Comparison of ENCODE assay signal across 1 cellular context in genomic region chr5:154373729-154374179, GRCh38.
TF ChIP-seq lines count a peak whose summit lies in the region.

No MANE protein-coding gene starts in this region.

TF ChIP-seq in K562, 482 proteins besides CTCF, POLR2A, EP300 and RAD21 (continued from another document and continues in another):
- TF ChIP-seq TCF15 (CRISPR knock-in tag; IDR thresholded peaks at IDR 0.05) (no peak), NBN (IDR thresholded peaks at IDR 0.05; ENCODE audit: low read depth) (peak; percentile 36; the same call in 1 of the 2 replicates), FOXM1 (IDR thresholded peaks at IDR 0.05; ENCODE audit: low read depth) (peak; percentile 88), FOXM1 (CRISPR knock-in tag; IDR thresholded peaks at IDR 0.05; ENCODE audit: low read depth) (no peak), VEZF1 (CRISPR knock-in tag; IDR thresholded peaks at IDR 0.05) (peak; percentile 55), IRF9 (tag; IDR thresholded peaks at IDR 0.05) (no peak), ZNF764 (CRISPR knock-in tag; IDR thresholded peaks at IDR 0.05; ENCODE audit: low read depth) (no peak), NR3C1 (CRISPR knock-in tag; IDR thresholded peaks at IDR 0.05) (no peak), STAT5A (IDR thresholded peaks at IDR 0.05; ENCODE audit: borderline replicate concordance, low read length) (peak; percentile 87), BCL6 (CRISPR knock-in tag; IDR thresholded peaks at IDR 0.05) (peak; percentile 21; the same call in 1 of the 2 replicates), HLTF (IDR thresholded peaks at IDR 0.05) (0 out of 2 replicates have a peak, but pooled peaks have one; percentile 54), TCF7L2 (IDR thresholded peaks at IDR 0.05; ENCODE audit: low read depth, low read length) (no peak), MAZ (CRISPR knock-in tag; conservative IDR thresholded peaks at IDR 0.05 in 1 of 2, IDR thresholded peaks at IDR 0.05 in 1 of 2) (0 out of 4 replicates have a peak, but pooled peaks of 1 of the 2 experiments have one; percentile 24), L3MBTL2 (IDR thresholded peaks at IDR 0.05) (no peak), NR2C2 (CRISPR knock-in tag; IDR thresholded peaks at IDR 0.05) (no peak), NR2C2 (tag; IDR thresholded peaks at IDR 0.05) (peak; percentile 47; the same call in 1 of the 2 replicates), HMGN3 (IDR thresholded peaks at IDR 0.05; ENCODE audit: borderline replicate concordance, extremely low read depth, insufficient read length, low read depth, low read length) (peak; percentile 23), TAF15 (IDR thresholded peaks at IDR 0.05; ENCODE audit: low read depth, low read length) (no peak), POLR2AphosphoS2 (IDR thresholded peaks at IDR 0.05; ENCODE audit: low read length) (no peak), ARID3A (IDR thresholded peaks at IDR 0.05; ENCODE audit: borderline replicate concordance, low read depth, low read length) (peak; percentile 52; the same call in 1 of the 2 replicates), MNT (conservative IDR thresholded peaks at IDR 0.05) (peak in 1 of 2 experiments; percentile 54; a peak in 1 of 4 replicates), GTF2F1 (IDR thresholded peaks at IDR 0.05; ENCODE audit: low read depth, low read length) (no peak), ZNF551 (CRISPR knock-in tag; IDR thresholded peaks at IDR 0.05) (no peak), ZMIZ1 (IDR thresholded peaks at IDR 0.05; ENCODE audit: low read depth in 2 of 2, low read length in 2 of 2) (peak in 1 of 2 experiments; percentile 86; a peak in 2 of 4 replicates)
- TF ChIP-seq, protein P1, sequence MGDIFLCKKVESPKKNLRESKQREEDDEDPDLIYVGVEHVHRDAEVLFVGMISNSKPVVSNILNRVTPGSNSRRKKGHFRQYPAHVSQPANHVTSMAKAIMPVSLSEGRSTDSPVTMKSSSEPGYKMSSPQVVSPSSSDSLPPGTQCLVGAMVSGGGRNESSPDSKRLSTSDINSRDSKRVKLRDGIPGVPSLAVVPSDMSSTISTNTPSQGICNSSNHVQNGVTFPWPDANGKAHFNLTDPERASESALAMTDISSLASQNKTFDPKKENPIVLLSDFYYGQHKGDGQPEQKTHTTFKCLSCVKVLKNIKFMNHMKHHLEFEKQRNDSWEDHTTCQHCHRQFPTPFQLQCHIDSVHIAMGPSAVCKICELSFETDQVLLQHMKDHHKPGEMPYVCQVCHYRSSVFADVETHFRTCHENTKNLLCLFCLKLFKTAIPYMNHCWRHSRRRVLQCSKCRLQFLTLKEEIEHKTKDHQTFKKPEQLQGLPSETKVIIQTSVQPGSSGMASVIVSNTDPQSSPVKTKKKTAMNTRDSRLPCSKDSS (IDR thresholded peaks at IDR 0.05; ENCODE audit: low read depth, partially characterized antibody) = no peak
- TF ChIP-seq, protein P2, sequence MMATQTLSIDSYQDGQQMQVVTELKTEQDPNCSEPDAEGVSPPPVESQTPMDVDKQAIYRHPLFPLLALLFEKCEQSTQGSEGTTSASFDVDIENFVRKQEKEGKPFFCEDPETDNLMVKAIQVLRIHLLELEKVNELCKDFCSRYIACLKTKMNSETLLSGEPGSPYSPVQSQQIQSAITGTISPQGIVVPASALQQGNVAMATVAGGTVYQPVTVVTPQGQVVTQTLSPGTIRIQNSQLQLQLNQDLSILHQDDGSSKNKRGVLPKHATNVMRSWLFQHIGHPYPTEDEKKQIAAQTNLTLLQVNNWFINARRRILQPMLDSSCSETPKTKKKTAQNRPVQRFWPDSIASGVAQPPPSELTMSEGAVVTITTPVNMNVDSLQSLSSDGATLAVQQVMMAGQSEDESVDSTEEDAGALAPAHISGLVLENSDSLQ (IDR thresholded peaks at IDR 0.05) = peak; percentile 60; the same call in 1 of the 2 replicates
- TF ChIP-seq, protein P3, sequence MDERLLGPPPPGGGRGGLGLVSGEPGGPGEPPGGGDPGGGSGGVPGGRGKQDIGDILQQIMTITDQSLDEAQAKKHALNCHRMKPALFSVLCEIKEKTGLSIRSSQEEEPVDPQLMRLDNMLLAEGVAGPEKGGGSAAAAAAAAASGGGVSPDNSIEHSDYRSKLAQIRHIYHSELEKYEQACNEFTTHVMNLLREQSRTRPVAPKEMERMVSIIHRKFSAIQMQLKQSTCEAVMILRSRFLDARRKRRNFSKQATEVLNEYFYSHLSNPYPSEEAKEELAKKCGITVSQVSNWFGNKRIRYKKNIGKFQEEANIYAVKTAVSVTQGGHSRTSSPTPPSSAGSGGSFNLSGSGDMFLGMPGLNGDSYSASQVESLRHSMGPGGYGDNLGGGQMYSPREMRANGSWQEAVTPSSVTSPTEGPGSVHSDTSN (CRISPR knock-in tag; IDR thresholded peaks at IDR 0.05; ENCODE audit: low read depth) = no peak
- TF ChIP-seq, protein P3 (tag; conservative IDR thresholded peaks at IDR 0.05; ENCODE audit: low read depth) = peak; percentile 75
- TF ChIP-seq, protein P4, sequence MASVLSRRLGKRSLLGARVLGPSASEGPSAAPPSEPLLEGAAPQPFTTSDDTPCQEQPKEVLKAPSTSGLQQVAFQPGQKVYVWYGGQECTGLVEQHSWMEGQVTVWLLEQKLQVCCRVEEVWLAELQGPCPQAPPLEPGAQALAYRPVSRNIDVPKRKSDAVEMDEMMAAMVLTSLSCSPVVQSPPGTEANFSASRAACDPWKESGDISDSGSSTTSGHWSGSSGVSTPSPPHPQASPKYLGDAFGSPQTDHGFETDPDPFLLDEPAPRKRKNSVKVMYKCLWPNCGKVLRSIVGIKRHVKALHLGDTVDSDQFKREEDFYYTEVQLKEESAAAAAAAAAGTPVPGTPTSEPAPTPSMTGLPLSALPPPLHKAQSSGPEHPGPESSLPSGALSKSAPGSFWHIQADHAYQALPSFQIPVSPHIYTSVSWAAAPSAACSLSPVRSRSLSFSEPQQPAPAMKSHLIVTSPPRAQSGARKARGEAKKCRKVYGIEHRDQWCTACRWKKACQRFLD (CRISPR knock-in tag; IDR thresholded peaks at IDR 0.05) = peak; percentile 96
- TF ChIP-seq, protein P5, sequence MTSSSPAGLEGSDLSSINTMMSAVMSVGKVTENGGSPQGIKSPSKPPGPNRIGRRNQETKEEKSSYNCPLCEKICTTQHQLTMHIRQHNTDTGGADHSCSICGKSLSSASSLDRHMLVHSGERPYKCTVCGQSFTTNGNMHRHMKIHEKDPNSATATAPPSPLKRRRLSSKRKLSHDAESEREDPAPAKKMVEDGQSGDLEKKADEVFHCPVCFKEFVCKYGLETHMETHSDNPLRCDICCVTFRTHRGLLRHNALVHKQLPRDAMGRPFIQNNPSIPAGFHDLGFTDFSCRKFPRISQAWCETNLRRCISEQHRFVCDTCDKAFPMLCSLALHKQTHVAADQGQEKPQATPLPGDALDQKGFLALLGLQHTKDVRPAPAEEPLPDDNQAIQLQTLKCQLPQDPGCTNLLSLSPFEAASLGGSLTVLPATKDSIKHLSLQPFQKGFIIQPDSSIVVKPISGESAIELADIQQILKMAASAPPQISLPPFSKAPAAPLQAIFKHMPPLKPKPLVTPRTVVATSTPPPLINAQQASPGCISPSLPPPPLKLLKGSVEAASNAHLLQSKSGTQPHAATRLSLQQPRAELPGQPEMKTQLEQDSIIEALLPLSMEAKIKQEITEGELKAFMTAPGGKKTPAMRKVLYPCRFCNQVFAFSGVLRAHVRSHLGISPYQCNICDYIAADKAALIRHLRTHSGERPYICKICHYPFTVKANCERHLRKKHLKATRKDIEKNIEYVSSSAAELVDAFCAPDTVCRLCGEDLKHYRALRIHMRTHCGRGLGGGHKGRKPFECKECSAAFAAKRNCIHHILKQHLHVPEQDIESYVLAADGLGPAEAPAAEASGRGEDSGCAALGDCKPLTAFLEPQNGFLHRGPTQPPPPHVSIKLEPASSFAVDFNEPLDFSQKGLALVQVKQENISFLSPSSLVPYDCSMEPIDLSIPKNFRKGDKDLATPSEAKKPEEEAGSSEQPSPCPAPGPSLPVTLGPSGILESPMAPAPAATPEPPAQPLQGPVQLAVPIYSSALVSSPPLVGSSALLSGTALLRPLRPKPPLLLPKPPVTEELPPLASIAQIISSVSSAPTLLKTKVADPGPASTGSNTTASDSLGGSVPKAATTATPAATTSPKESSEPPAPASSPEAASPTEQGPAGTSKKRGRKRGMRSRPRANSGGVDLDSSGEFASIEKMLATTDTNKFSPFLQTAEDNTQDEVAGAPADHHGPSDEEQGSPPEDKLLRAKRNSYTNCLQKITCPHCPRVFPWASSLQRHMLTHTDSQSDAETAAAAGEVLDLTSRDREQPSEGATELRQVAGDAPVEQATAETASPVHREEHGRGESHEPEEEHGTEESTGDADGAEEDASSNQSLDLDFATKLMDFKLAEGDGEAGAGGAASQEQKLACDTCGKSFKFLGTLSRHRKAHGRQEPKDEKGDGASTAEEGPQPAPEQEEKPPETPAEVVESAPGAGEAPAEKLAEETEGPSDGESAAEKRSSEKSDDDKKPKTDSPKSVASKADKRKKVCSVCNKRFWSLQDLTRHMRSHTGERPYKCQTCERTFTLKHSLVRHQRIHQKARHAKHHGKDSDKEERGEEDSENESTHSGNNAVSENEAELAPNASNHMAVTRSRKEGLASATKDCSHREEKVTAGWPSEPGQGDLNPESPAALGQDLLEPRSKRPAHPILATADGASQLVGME (CRISPR knock-in tag; IDR thresholded peaks at IDR 0.05) = peak; percentile 35; the same call in 1 of the 2 replicates
